1 cellular context compared by ENCODE assay signal in the genomic region with DNA sequence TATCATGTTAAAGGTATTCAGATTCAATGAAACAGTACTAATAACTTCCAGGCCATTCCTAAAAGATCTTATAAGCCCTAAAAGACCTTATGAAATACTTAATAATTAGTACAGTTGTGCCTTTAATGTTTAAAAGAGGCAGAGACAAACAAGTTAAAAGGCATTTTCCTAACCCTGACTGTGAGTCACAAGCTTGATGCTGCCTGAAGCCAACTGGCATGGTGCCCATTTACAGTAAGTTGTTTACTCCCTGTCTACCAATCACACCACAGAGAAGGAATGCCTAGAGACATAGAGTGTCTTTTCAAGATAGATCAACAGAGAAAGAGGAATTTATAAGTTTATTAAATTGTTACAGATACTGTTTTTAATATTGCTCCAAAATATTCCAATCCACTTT.
A peak's percentile ranks its signal among the peaks of the same experiment; 100 is the strongest.
TF ChIP-seq lines count a peak whose summit lies in the region.

No MANE protein-coding gene starts in this region.

TF ChIP-seq in HCT116, 20 proteins besides CTCF, POLR2A, EP300 and RAD21 (continued from another document):
- TF ChIP-seq, protein P1, sequence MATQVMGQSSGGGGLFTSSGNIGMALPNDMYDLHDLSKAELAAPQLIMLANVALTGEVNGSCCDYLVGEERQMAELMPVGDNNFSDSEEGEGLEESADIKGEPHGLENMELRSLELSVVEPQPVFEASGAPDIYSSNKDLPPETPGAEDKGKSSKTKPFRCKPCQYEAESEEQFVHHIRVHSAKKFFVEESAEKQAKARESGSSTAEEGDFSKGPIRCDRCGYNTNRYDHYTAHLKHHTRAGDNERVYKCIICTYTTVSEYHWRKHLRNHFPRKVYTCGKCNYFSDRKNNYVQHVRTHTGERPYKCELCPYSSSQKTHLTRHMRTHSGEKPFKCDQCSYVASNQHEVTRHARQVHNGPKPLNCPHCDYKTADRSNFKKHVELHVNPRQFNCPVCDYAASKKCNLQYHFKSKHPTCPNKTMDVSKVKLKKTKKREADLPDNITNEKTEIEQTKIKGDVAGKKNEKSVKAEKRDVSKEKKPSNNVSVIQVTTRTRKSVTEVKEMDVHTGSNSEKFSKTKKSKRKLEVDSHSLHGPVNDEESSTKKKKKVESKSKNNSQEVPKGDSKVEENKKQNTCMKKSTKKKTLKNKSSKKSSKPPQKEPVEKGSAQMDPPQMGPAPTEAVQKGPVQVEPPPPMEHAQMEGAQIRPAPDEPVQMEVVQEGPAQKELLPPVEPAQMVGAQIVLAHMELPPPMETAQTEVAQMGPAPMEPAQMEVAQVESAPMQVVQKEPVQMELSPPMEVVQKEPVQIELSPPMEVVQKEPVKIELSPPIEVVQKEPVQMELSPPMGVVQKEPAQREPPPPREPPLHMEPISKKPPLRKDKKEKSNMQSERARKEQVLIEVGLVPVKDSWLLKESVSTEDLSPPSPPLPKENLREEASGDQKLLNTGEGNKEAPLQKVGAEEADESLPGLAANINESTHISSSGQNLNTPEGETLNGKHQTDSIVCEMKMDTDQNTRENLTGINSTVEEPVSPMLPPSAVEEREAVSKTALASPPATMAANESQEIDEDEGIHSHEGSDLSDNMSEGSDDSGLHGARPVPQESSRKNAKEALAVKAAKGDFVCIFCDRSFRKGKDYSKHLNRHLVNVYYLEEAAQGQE (IDR thresholded peaks at IDR 0.05; ENCODE audit: low read depth): no peak
- TF ChIP-seq, protein P2, sequence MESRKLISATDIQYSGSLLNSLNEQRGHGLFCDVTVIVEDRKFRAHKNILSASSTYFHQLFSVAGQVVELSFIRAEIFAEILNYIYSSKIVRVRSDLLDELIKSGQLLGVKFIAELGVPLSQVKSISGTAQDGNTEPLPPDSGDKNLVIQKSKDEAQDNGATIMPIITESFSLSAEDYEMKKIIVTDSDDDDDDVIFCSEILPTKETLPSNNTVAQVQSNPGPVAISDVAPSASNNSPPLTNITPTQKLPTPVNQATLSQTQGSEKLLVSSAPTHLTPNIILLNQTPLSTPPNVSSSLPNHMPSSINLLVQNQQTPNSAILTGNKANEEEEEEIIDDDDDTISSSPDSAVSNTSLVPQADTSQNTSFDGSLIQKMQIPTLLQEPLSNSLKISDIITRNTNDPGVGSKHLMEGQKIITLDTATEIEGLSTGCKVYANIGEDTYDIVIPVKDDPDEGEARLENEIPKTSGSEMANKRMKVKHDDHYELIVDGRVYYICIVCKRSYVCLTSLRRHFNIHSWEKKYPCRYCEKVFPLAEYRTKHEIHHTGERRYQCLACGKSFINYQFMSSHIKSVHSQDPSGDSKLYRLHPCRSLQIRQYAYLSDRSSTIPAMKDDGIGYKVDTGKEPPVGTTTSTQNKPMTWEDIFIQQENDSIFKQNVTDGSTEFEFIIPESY (IDR thresholded peaks at IDR 0.05; ENCODE audit: extremely low read depth, insufficient replicate concordance, low read length): no peak
- TF ChIP-seq POLR2AphosphoS5 (IDR thresholded peaks at IDR 0.05; ENCODE audit: low read depth, low read length): peak; percentile 46; the same call in 1 of the 2 replicates
- no peak for TF ChIP-seq SIN3A (IDR thresholded peaks at IDR 0.05; ENCODE audit: low read depth)
- 0 out of 2 replicates have a peak, but pooled peaks have one; percentile 26 for TF ChIP-seq SRF (IDR thresholded peaks at IDR 0.05; ENCODE audit: low read depth)
- TF ChIP-seq EGR1 (IDR thresholded peaks at IDR 0.05; ENCODE audit: low read depth): no peak
- TF ChIP-seq FOSL1 (IDR thresholded peaks at IDR 0.05; ENCODE audit: low read depth): peak; percentile 67
- TF ChIP-seq EZH2 (IDR thresholded peaks at IDR 0.05): no peak
- TF ChIP-seq ZFX (IDR thresholded peaks at IDR 0.05): no peak
- peak; percentile 54 for TF ChIP-seq JUND (IDR thresholded peaks at IDR 0.05)
- TF ChIP-seq CBX3 (IDR thresholded peaks at IDR 0.05; ENCODE audit: low read depth): peak; percentile 67
- TF ChIP-seq TCF7L2 (IDR thresholded peaks at IDR 0.05; ENCODE audit: borderline replicate concordance, extremely low read depth, insufficient read depth, insufficient read length): peak; percentile 80
- no peak for TF ChIP-seq ELF1 (IDR thresholded peaks at IDR 0.05; ENCODE audit: borderline replicate concordance, low read depth)
- no peak for TF ChIP-seq YY1 (IDR thresholded peaks at IDR 0.05; ENCODE audit: extremely low read depth, insufficient replicate concordance, low read depth, low read length)
- TF ChIP-seq ZNF274 (IDR thresholded peaks at IDR 0.05; ENCODE audit: low read depth, low read length): no peak
- TF ChIP-seq, protein P3, sequence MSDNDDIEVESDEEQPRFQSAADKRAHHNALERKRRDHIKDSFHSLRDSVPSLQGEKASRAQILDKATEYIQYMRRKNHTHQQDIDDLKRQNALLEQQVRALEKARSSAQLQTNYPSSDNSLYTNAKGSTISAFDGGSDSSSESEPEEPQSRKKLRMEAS (IDR thresholded peaks at IDR 0.05): 0 out of 2 replicates have a peak, but pooled peaks have one; percentile 23
- TF ChIP-seq CEBPB (IDR thresholded peaks at IDR 0.05; ENCODE audit: low read depth): 0 out of 2 replicates have a peak, but pooled peaks have one; percentile 24
- no peak for TF ChIP-seq EZH2phosphoT487 (IDR thresholded peaks at IDR 0.05; ENCODE audit: borderline replicate concordance)
- peak; percentile 63 for TF ChIP-seq SP1 (IDR thresholded peaks at IDR 0.05; ENCODE audit: low read depth)
